In the genomic region with DNA sequence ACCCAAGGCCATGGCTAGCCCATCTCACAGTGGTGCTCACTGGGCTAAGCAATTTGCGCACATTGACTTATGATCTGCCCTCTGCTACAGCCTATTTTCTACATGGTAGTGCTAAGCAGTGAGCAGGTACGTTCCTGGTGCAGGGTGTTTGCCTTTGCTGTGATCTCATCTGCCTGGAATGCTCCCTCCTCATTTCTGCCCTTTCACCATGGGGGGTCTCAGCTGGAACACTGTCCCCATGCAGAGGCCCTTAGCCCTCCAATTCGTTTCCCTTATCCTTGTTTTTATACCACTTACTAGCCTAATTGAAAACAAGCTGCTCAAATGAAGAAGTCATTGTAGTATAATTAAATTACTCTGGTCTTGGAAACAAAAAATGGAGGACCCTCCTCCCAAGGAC, we compare ENCODE assay signal across 17 cellular contexts. TPM values are rescaled to one million over a fixed set of nuclear protein-coding genes. Genes with fewer than 3 reads are reported as not detected.
A peak's percentile ranks its signal among the peaks of the same experiment; 100 is the strongest.
DNase-seq lines count a peak whose midpoint lies in the region; ATAC-seq lines count a peak whose summit lies in the region.
"Had no signal": no experiment of that assay in that cellular context is flagged by ENCODE, and none has a peak within 500 bp of the region (broad histone marks: within the 10 kb centered on the region; RNA-seq: fewer than 3 reads in every experiment).

No MANE protein-coding gene starts in this region.

- ATAC-seq in T-cell (replicated peaks in 1 of 4), result no peak

- POLR2A ChIA-PET in T-cell (lab: Charles Lee), result no interaction called here

- peaks cover 29 to 46% of the 10 kb centered on the region in 2 donors for H3K27me3 Mint-ChIP-seq in T-cell

- no peaks in the 10 kb centered on the region for H3K9me3 Mint-ChIP-seq in T-cell

- no peak overlapping the region for H3K27ac Mint-ChIP-seq in T-cell

- DNase-seq in NCI-H748 (lab: John Stamatoyannopoulos, UW; ENCODE audit: unreplicated experiment) (peak; percentile 23), NCI-H748 treated with DMSO at 0.1 percent for 48 hours (lab: John Stamatoyannopoulos, UW) (no peak), NCI-H345 treated with DMSO at 0.1 percent for 48 hours (lab: John Stamatoyannopoulos, UW; ENCODE audit: unreplicated experiment) (peak; percentile 69), iPS DF 19.7 (ENCODE audit: low read depth, low spot score) (peak; percentile 71), renal cortical epithelial cell (ENCODE audit: low read depth) (peak; percentile 33), KBM-7 (no peak), T-cell (no peak), NCI-H2196 treated with DMSO at 0.1 percent for 48 hours (lab: John Stamatoyannopoulos, UW; ENCODE audit: unreplicated experiment) (no peak)
- DNase-seq: activated gamma-delta T cell; brain microvascular endothelial cell; effector CD4-positive, alpha-beta T cell; HCEC 1CT; SK-N-SH; small intestine; stimulated activated naive CD4-positive, alpha-beta T cell treated with Interleukin-2 at 50 U/mL for 16 hours had no signal

- in situ Hi-C loops in KBM-7 (cut with MboI; ENCODE audit: low pct_unique_long_range_greater_than_20kb, low sequenced_read_pairs), result no loop called here

- H3K4me1 Mint-ChIP-seq in T-cell, result peaks cover 0 to 9% (median 8%) of the 10 kb centered on the region in 3 donors

- H3K4me3 Mint-ChIP-seq in T-cell, result no peak overlapping the region

- CTCF ChIA-PET in T-cell (lab: Charles Lee), result no interaction called here

- H3K36me3 Mint-ChIP-seq in T-cell, result no peaks in the 10 kb centered on the region

RNA-seq across cellular contexts. Expression of a gene that starts 2.0 kb away (rescaled TPM):
- total RNA-seq in renal cortical epithelial cell (2.3 and 8.7 TPM in 2 replicates), T-cell (under 1 TPM in 3 of 5 donors, not detected in 2; 0.03 to 0.09 (median 0.06) TPM)
- total RNA-seq: activated CD8-positive, alpha-beta memory T cell treated with anti-CD3 and anti-CD28 coated beads for 36 hours; omental fat pad had no signal

Comparison
In these comparisons a context has a peak if more than half of its experiments do, and no peak if none do; other contexts are left out.
1. DNase-seq: peak in NCI-H748 (single experiment), NCI-H345 treated with DMSO at 0.1 percent for 48 hours (single experiment), iPS DF 19.7 (single experiment) and renal cortical epithelial cell (single experiment); none in NCI-H748 treated with DMSO at 0.1 percent for 48 hours (single experiment), KBM-7 (single experiment), T-cell (0 of 34) and NCI-H2196 treated with DMSO at 0.1 percent for 48 hours (single experiment).